9 cellular contexts compared by ENCODE assay signal in genomic region chr11:96314326-96315050, GRCh38. TPM values are rescaled to one million over a fixed set of nuclear protein-coding genes. Genes with fewer than 3 reads are reported as not detected.
A peak's percentile ranks its signal among the peaks of the same experiment; 100 is the strongest.
DNase-seq lines count a peak whose midpoint lies in the region; ATAC-seq and TF ChIP-seq lines count a peak whose summit lies in the region.
"Had no signal": no experiment of that assay in that cellular context is flagged by ENCODE, and none has a peak within 500 bp of the region (broad histone marks: within the 10 kb centered on the region; RNA-seq: fewer than 3 reads in every experiment).

No MANE protein-coding gene starts in this region.

- H3K27me3 ChIP-seq in SK-N-SH (ENCODE audit: insufficient read depth) (no peaks in the 10 kb centered on the region), left lung (no peaks in the 10 kb centered on the region), tibial nerve (no peaks in the 10 kb centered on the region), BE2C (no peaks in the 10 kb centered on the region)

- no peaks in the 10 kb centered on the region for H3K9me3 ChIP-seq in SK-N-SH
- H3K9me3 ChIP-seq in left lung, result no peaks in the 10 kb centered on the region
- H3K9me3 ChIP-seq in tibial nerve, result no peaks in the 10 kb centered on the region
- H3K9me3 ChIP-seq in BE2C, result no peaks in the 10 kb centered on the region

- ATAC-seq in SK-N-SH treated with all-trans-retinoic acid at 6 μM for 48 hours, result no peak; the same call in 2 of the 3 replicates
- ATAC-seq in left lung, result peak; percentile 73
- no peak for ATAC-seq in HG03280 (IDR thresholded peaks at IDR 0.05; ENCODE audit: unreplicated experiment)
- ATAC-seq in HG02973 (IDR thresholded peaks at IDR 0.05; ENCODE audit: unreplicated experiment), result no peak

- TF ChIP-seq POLR2A in tibial nerve (IDR thresholded peaks at IDR 0.05), result no peak

- no peak overlapping the region for H2AFZ ChIP-seq in SK-N-SH (ENCODE audit: low read depth)

- H3K4me3 ChIP-seq in SK-N-SH (ENCODE audit: low read depth in 2 of 2, low read length in 1 of 2) (no peak overlapping the region; a peak in 1 of 4 replicates), left lung (no peak overlapping the region), tibial nerve (no peak overlapping the region), BE2C (ENCODE audit: low read depth, low read length) (no peak overlapping the region)

- POLR2A ChIA-PET in SK-N-SH (lab: Yijun Ruan, JAX), result no interaction called here

- no peaks in the 10 kb centered on the region; the same call in 1 of the 2 replicates for H4K20me1 ChIP-seq in SK-N-SH (ENCODE audit: insufficient read depth)

- no peak for TF ChIP-seq CTCF in SK-N-SH (IDR thresholded peaks at IDR 0.05)
- no peak for TF ChIP-seq CTCF in left lung (IDR thresholded peaks at IDR 0.05)
- TF ChIP-seq CTCF in tibial nerve (IDR thresholded peaks at IDR 0.05), result no peak
- TF ChIP-seq CTCF in BE2C (IDR thresholded peaks at IDR 0.05; ENCODE audit: low read depth, low read length), result no peak

- H3K4me2 ChIP-seq in SK-N-SH, result peak overlapping the region; percentile 27

- CTCF ChIA-PET in SK-N-SH (lab: Yijun Ruan, JAX), result interaction anchor here (0.8 to 1.3 kb wide), 2 partner anchors 29 to 474 kb away, joined by 3 read pairs; partner anchors contain the start of gene MAML2

- intact Hi-C loops in left lung (cut with DNase I), result no loop called here

- no peak for TF ChIP-seq RAD21 in SK-N-SH (IDR thresholded peaks at IDR 0.05; ENCODE audit: low read length)

- H3K9ac ChIP-seq in SK-N-SH, result peak overlapping the region; percentile 8; the same call in 1 of the 2 replicates

- no peaks in the 10 kb centered on the region for H3K9me2 ChIP-seq in SK-N-SH

- DNase-seq in SK-N-SH (no peak), astrocyte of the hippocampus (ENCODE audit: low read depth, low spot score) (peak; percentile 80), left lung (peak in 1 of 2 donors; percentile 48), tibial nerve (ENCODE audit: low spot score in 2 of 2) (no peak), BE2C (no peak)
- DNase-seq: NCI-H2227 treated with DMSO at 0.1 percent for 48 hours had no signal

- peaks cover 0 to 3% of the 10 kb centered on the region in 2 experiments for H3K36me3 ChIP-seq in SK-N-SH (replicated peaks in 1 of 2; ENCODE audit: control insufficient read depth in 1 of 2, insufficient read depth in 2 of 2, low read length in 1 of 2)
- H3K36me3 ChIP-seq in left lung, result no peaks in the 10 kb centered on the region
- H3K36me3 ChIP-seq in tibial nerve, result no peaks in the 10 kb centered on the region
- no peaks in the 10 kb centered on the region for H3K36me3 ChIP-seq in BE2C

- peaks cover 34% of the 10 kb centered on the region for H3F3A ChIP-seq in SK-N-SH (replicated peaks; ENCODE audit: insufficient read depth)

- peaks cover 91% of the 10 kb centered on the region for H3K79me2 ChIP-seq in SK-N-SH (ENCODE audit: insufficient read depth)

- H3K27ac ChIP-seq in SK-N-SH (ENCODE audit: low read depth in 2 of 2, low read length in 1 of 2), result peak overlapping the region; percentile 44 to 100
- H3K27ac ChIP-seq in left lung, result peak overlapping the region; percentile 65 to 82
- H3K27ac ChIP-seq in tibial nerve, result peak overlapping the region; percentile 50 to 81 (median 70)

- H3K4me1 ChIP-seq in SK-N-SH (ENCODE audit: control insufficient read depth in 1 of 2, insufficient read depth in 2 of 2, low read depth in 1 of 2, low read length in 1 of 2) (peaks cover 14 to 70% of the 10 kb centered on the region in 2 experiments), left lung (peaks cover 40 to 69% of the 10 kb centered on the region in 2 donors), tibial nerve (peaks cover 0 to 100% (median 45%) of the 10 kb centered on the region in 4 donors), BE2C (0 out of 2 replicates have a peak, but pooled peaks cover 2% of the 10 kb centered on the region)

- TF ChIP-seq EP300 in SK-N-SH (IDR thresholded peaks at IDR 0.05; ENCODE audit: borderline replicate concordance in 1 of 2, low read depth in 1 of 2, low read length in 1 of 2) (no peak), tibial nerve (IDR thresholded peaks at IDR 0.05) (peak in 1 of 2 donors; percentile 55)

- WGBS in SK-N-SH (ENCODE audit: low lambda C conversion rate), result 57% methylated on average over 4 of the region's 4 CpGs
- WGBS in tibial nerve, 2 donors, result 10% methylated on average over 4 of the region's 4 CpGs

TF ChIP-seq in SK-N-SH, 30 proteins besides CTCF, POLR2A, EP300 and RAD21:
- TF ChIP-seq, protein P1, sequence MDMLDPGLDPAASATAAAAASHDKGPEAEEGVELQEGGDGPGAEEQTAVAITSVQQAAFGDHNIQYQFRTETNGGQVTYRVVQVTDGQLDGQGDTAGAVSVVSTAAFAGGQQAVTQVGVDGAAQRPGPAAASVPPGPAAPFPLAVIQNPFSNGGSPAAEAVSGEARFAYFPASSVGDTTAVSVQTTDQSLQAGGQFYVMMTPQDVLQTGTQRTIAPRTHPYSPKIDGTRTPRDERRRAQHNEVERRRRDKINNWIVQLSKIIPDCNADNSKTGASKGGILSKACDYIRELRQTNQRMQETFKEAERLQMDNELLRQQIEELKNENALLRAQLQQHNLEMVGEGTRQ (IDR thresholded peaks at IDR 0.05; ENCODE audit: borderline replicate concordance, low read depth, low read length), result no peak
- TF ChIP-seq GABPA (IDR thresholded peaks at IDR 0.05; ENCODE audit: low read depth), result no peak
- TF ChIP-seq RCOR1 (IDR thresholded peaks at IDR 0.05; ENCODE audit: low read length), result no peak
- TF ChIP-seq YY1 (IDR thresholded peaks at IDR 0.05; ENCODE audit: low read depth), result no peak
- no peak for TF ChIP-seq GATA2 (CRISPR knock-in tag; IDR thresholded peaks at IDR 0.05)
- TF ChIP-seq ELF1 (IDR thresholded peaks at IDR 0.05), result peak; percentile 66
- TF ChIP-seq FOXM1 (IDR thresholded peaks at IDR 0.05; ENCODE audit: low read depth), result no peak
- no peak for TF ChIP-seq SMC3 (IDR thresholded peaks at IDR 0.05; ENCODE audit: low read depth, low read length)
- peak; percentile 19; the same call in 1 of the 2 replicates for TF ChIP-seq TCF12 (IDR thresholded peaks at IDR 0.05)
- TF ChIP-seq NFIC (IDR thresholded peaks at IDR 0.05; ENCODE audit: borderline replicate concordance), result no peak
- TF ChIP-seq, protein P2, sequence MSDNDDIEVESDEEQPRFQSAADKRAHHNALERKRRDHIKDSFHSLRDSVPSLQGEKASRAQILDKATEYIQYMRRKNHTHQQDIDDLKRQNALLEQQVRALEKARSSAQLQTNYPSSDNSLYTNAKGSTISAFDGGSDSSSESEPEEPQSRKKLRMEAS (IDR thresholded peaks at IDR 0.05; ENCODE audit: low read depth), result 0 out of 2 replicates have a peak, but pooled peaks have one; percentile 9
- no peak for TF ChIP-seq FOXJ3 (CRISPR knock-in tag; IDR thresholded peaks at IDR 0.05)
- no peak for TF ChIP-seq CHD2 (IDR thresholded peaks at IDR 0.05; ENCODE audit: low read length, partially characterized antibody)

TF ChIP-seq in SK-N-SH treated with all-trans-retinoic acid at 6 μM for 48 hours, 23 proteins besides CTCF, POLR2A, EP300 and RAD21:
- no peak for TF ChIP-seq RARB (CRISPR knock-in tag; IDR thresholded peaks at IDR 0.05)

RNA-seq across cellular contexts. Expression of gene MAML2, which starts 28.5 kb away (rescaled TPM):
- 20.1 and 24.5 TPM in 2 replicates for polyA plus RNA-seq in SK-N-SH (2012; rRNA removed)
- 16.5 and 20.7 TPM in 2 replicates for polyA plus RNA-seq in SK-N-SH (2012; cell fraction: cytosol; rRNA removed)
- polyA plus RNA-seq in SK-N-SH (2012; cell fraction: nucleus; rRNA removed), result 8.9 and 22.7 TPM in 2 replicates
- total RNA-seq in left lung (10 to 100 TPM; 18.7 to 24.7 TPM), tibial nerve (10 to 100 TPM; 20.5 to 38.4 (median 27.9) TPM)
- polyA plus RNA-seq in BE2C (2012; ENCODE audit: insufficient read depth, insufficient read length, low read depth), result 9.9 TPM
